Comparison of ENCODE assay signal across 1 cellular context in the genomic region with DNA sequence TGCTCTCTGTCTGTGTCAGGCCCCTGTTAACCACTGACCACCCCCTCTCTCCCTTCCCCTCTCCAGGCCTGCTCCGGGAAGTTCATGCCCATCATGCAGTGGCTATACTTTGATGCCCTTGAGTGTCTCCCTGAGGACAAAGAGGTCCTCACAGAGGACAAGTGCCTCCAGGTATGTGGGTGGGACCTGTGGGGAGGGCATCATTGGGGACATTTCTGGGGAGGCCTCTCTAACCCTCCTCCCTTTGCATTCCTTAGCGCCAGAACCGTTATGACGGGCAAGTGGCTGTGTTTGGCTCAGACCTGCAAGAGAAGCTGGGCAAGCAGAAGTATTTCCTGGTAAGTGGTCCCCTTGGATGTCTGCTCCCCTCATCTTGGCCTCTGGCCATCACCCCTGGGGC.
TF ChIP-seq lines count a peak whose summit lies in the region.

No MANE protein-coding gene starts in this region.

TF ChIP-seq in HepG2, 621 proteins besides CTCF, POLR2A, EP300 and RAD21:
- TF ChIP-seq, protein P1, sequence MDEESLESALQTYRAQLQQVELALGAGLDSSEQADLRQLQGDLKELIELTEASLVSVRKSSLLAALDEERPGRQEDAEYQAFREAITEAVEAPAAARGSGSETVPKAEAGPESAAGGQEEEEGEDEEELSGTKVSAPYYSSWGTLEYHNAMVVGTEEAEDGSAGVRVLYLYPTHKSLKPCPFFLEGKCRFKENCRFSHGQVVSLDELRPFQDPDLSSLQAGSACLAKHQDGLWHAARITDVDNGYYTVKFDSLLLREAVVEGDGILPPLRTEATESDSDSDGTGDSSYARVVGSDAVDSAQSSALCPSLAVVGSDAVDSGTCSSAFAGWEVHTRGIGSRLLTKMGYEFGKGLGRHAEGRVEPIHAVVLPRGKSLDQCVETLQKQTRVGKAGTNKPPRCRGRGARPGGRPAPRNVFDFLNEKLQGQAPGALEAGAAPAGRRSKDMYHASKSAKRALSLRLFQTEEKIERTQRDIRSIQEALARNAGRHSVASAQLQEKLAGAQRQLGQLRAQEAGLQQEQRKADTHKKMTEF (CRISPR knock-in tag; IDR thresholded peaks at IDR 0.05): no peak
- TF ChIP-seq GATAD2A (CRISPR knock-in tag; IDR thresholded peaks at IDR 0.05) (no peak), HNRNPH1 (optimal IDR thresholded peaks at IDR 0.05; ENCODE audit: low read depth, low read length) (no peak), REPIN1 (CRISPR knock-in tag; IDR thresholded peaks at IDR 0.05; ENCODE audit: borderline replicate concordance, low read depth) (no peak), SP140L (CRISPR knock-in tag; IDR thresholded peaks at IDR 0.05; ENCODE audit: borderline replicate concordance) (no peak), ZNF557 (CRISPR knock-in tag; IDR thresholded peaks at IDR 0.05) (no peak), HMG20B (CRISPR knock-in tag; conservative IDR thresholded peaks at IDR 0.05) (no peak), CBX5 (CRISPR knock-in tag; IDR thresholded peaks at IDR 0.05; ENCODE audit: borderline replicate concordance) (no peak), ZNF572 (CRISPR knock-in tag; IDR thresholded peaks at IDR 0.05) (no peak)
TF ChIP-seq in HepG2: peak in this region for 0.
